In the genomic region with DNA sequence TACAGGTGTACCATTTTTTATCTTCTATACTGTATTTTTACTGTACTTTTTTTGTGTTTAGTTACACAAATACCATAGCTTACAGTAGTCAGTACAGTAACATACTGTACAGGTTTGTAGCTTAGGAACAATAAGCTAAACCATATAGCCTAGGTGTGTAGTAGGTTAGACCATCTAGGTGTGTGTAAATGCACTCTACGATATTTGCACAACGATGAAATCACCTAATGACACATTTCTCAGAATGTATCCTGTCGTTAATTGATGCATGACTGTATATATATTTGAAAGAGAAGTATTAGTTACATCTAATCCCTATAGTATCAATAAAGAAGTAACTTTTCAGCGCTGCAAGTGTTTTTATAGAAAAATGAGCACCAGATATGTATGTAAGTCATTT, we compare ENCODE assay signal across 31 cellular contexts.
"Had no signal": no experiment of that assay in that cellular context is flagged by ENCODE, and none has a peak within 500 bp of the region (broad histone marks: within the 10 kb centered on the region; RNA-seq: fewer than 3 reads in every experiment).

No MANE protein-coding gene starts in this region.

- ATAC-seq: activated CD4-positive, CD25-positive, alpha-beta regulatory T cell treated with anti-CD3 and anti-CD28 coated beads, Interleukin-2, amount 50 U/mL, for 24 hours; activated CD8-positive, alpha-beta memory T cell treated with anti-CD3 and anti-CD28 coated beads, Interleukin-2, amount 10 ng/mL, durations not matched to agents 7 days and 5 days; activated CD8-positive, alpha-beta T cell treated with anti-CD3 and anti-CD28 coated beads, Interleukin-2, amount 10 ng/mL, durations not matched to agents 7 days and 5 days; activated naive CD8-positive, alpha-beta T cell treated with anti-CD3 and anti-CD28 coated beads, Interleukin-2, amount 50 U/mL, for 24 hours; body of pancreas; esophagus mucosa; gastrocnemius medialis; heart left ventricle; T-helper 17 cell had no signal

- H3K4me1 ChIP-seq: adrenal gland, body of pancreas, colonic mucosa, gastrocnemius medialis, heart left ventricle had no signal

- H3K4me3 ChIP-seq: adrenal gland, body of pancreas, cardiac muscle cell, colonic mucosa, gastrocnemius medialis, heart left ventricle had no signal

- H3K27me3 ChIP-seq: adrenal gland, body of pancreas, cardiac muscle cell, colonic mucosa, gastrocnemius medialis had no signal

- FAIRE-seq: endothelial cell of umbilical vein had no signal

- H3K36me3 ChIP-seq: adrenal gland, cardiac muscle cell, colonic mucosa, gastrocnemius medialis, heart left ventricle, WERI-Rb-1 had no signal

- H3K27ac ChIP-seq: adrenal gland, body of pancreas, cardiac muscle cell, colonic mucosa, gastrocnemius medialis, heart left ventricle, WERI-Rb-1 had no signal

- DNase-seq: activated B cell treated with CpG ODN at 0.5 μM for 24 hours; activated CD4-positive, alpha-beta memory T cell treated with anti-CD3 and anti-CD28 coated beads for 36 hours; activated CD4-positive, alpha-beta T cell treated with anti-CD3 and anti-CD28 coated beads for 48 hours; activated CD8-positive, alpha-beta memory T cell treated with anti-CD3 and anti-CD28 coated beads, Interleukin-2, amount 10 ng/mL, durations not matched to agents 7 days and 5 days; activated CD8-positive, alpha-beta memory T cell treated with anti-CD3 and anti-CD28 coated beads, Interleukin-2, amount 50 U/mL, for 4 hours; activated CD8-positive, alpha-beta T cell treated with anti-CD3 and anti-CD28 coated beads, Interleukin-2, amount 10 ng/mL, durations not matched to agents 7 days and 5 days; activated effector memory CD4-positive, alpha-beta T cell treated with anti-CD3 and anti-CD28 coated beads, Interleukin-2, amount 50 U/mL, for 16 hours; activated naive CD4-positive, alpha-beta T cell treated with anti-CD3 and anti-CD28 coated beads for 36 hours; activated naive CD8-positive, alpha-beta T cell treated with anti-CD3 and anti-CD28 coated beads for 36 hours; activated naive CD8-positive, alpha-beta T cell treated with anti-CD3 and anti-CD28 coated beads, Interleukin-2, amount 50 U/mL, for 24 hours; activated T-cell treated with anti-CD3 and anti-CD28 coated beads, Interleukin-2, amount 50 U/mL, for 1 hour; activated T-cell treated with anti-CD3 and anti-CD28 coated beads, Interleukin-2, amount 50 U/mL, for 48 hours; adrenal gland; amygdala; aorta; body of pancreas; central memory CD4-positive, alpha-beta T cell; cerebellar nuclear complex; colonic mucosa; effector CD8-positive, alpha-beta T cell; foreskin fibroblast; gastrocnemius medialis; glutamatergic neuron; heart left ventricle; T-helper 17 cell; T1000; WERI-Rb-1 had no signal
